In the genomic region with DNA sequence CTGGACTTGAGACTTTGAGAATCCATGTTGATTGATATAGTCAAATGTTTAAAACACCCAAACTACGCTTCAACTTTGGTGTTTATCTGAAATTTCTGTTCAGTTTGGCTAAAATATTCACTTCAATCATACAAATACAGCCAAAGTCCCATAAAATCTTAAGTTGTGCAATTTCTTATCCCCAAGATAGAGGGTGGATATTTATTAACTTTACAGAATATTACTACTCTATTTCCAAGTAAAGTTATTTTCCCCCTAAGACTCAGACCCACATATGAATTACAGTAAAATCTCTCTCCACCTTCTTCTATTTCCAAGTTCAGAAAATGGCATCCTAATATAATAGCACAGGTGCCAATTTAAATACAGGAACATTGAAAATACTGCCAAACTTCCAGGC, we compare ENCODE assay signal across 15 cellular contexts.
A peak's percentile ranks its signal among the peaks of the same experiment; 100 is the strongest.
DNase-seq lines count a peak whose midpoint lies in the region; ATAC-seq and TF ChIP-seq lines count a peak whose summit lies in the region.
"Had no signal": no experiment of that assay in that cellular context is flagged by ENCODE, and none has a peak within 500 bp of the region (broad histone marks: within the 10 kb centered on the region; RNA-seq: fewer than 3 reads in every experiment).

No MANE protein-coding gene starts in this region.

- no peak overlapping the region for H3K4me3 Mint-ChIP-seq in effector memory CD8-positive, alpha-beta T cell
- H3K4me3 Mint-ChIP-seq: CD4-positive, alpha-beta memory T cell had no signal

- H3K27ac ChIP-seq in left ventricle myocardium inferior (replicated peaks) = peak overlapping the region; percentile 25
- H3K27ac ChIP-seq in OCI-LY7 (ENCODE audit: low read depth, low read length, poor library complexity, severe bottlenecking) = no peak overlapping the region
- H3K27ac ChIP-seq: C4-2B had no signal

- no peaks in the 10 kb centered on the region for H3K27me3 ChIP-seq in left ventricle myocardium inferior (ENCODE audit: low read depth)

- H3K4me2 ChIP-seq in OCI-LY7 (ENCODE audit: low read length) = 0 out of 2 replicates have a peak overlapping the region, but pooled peaks have one; percentile 10

- DNase-seq in left ventricle myocardium inferior (no peak), left cardiac atrium (no peak), OCI-LY7 (ENCODE audit: low spot score) (no peak), sciatic nerve (ENCODE audit: low spot score) (no peak), GM13977 (ENCODE audit: low spot score) (no peak)
- no peak for DNase-seq in effector memory CD8-positive, alpha-beta T cell
- DNase-seq: 8988T; AML-193; CD4-positive, alpha-beta memory T cell; DMS79 had no signal

- H3K4me3 ChIP-seq in left ventricle myocardium inferior = no peak overlapping the region
- no peak overlapping the region for H3K4me3 ChIP-seq in OCI-LY7 (ENCODE audit: low read depth, low read length, poor library complexity, severe bottlenecking)
- H3K4me3 ChIP-seq: GM12878, HAP-1 had no signal

- CTCF ChIA-PET in OCI-LY7 (lab: Charles Lee; ENCODE audit: unreplicated experiment) = interaction anchor here (1.9 kb wide), 1 partner anchor 21 kb away, joined by 4 read pairs; no protein-coding TSS in a partner anchor

- peaks cover 0 to 2% of the 10 kb centered on the region in 2 donors for H3K9me3 Mint-ChIP-seq in effector memory CD8-positive, alpha-beta T cell

- POLR2A ChIA-PET in OCI-LY7 (lab: Charles Lee) = interaction anchor here (0.6 to 2.1 kb wide), 2 partner anchors 10 to 526 kb away, joined by 3 to 9 read pairs; no protein-coding TSS in a partner anchor

- no peaks in the 10 kb centered on the region for H3K36me3 ChIP-seq in left ventricle myocardium inferior
- peaks cover 13% of the 10 kb centered on the region; the same call in 1 of the 2 replicates for H3K36me3 ChIP-seq in OCI-LY7 (ENCODE audit: insufficient read depth, low read length)
- H3K36me3 ChIP-seq: HAP-1 had no signal

- in situ Hi-C loops in GM13977 (cut with MboI; ENCODE audit: low pct_unique_long_range_greater_than_20kb, low sequenced_read_pairs, unreplicated experiment) = no loop called here

- intact Hi-C loops in left ventricle myocardium inferior (cut with micrococcal nuclease) (no loop called here), left cardiac atrium (cut with DNase I) (no loop called here), OCI-LY7 (cut with micrococcal nuclease; ENCODE audit: unreplicated experiment) (no loop called here), sciatic nerve (cut with DNase I) (no loop called here)

- BruUV-seq in OCI-LY7 (replicated peaks; lab: Mats Ljungman, UMichigan) = no TSS peak

- H3K4me1 Mint-ChIP-seq in effector memory CD8-positive, alpha-beta T cell (ENCODE audit: low read depth in 2 of 2) = peaks cover 8% of the 10 kb centered on the region in 2 donors

- H2AFZ ChIP-seq in OCI-LY7 (ENCODE audit: low read length) = no peak overlapping the region

- H3K9me3 ChIP-seq in left ventricle myocardium inferior (replicated peaks) (no peaks in the 10 kb centered on the region), OCI-LY7 (ENCODE audit: low read length) (no peaks in the 10 kb centered on the region)
- H3K9me3 ChIP-seq: HAP-1 had no signal

- H3K9me2 ChIP-seq in OCI-LY7 (ENCODE audit: insufficient read depth, low read length) = no peaks in the 10 kb centered on the region

- no peaks in the 10 kb centered on the region for H3K36me3 Mint-ChIP-seq in effector memory CD8-positive, alpha-beta T cell (ENCODE audit: insufficient read depth)

- H3K79me2 ChIP-seq in OCI-LY7 (ENCODE audit: insufficient read depth, low read depth, low read length) = peaks cover 14% of the 10 kb centered on the region; the same call in 1 of the 2 replicates

- peaks cover 46% of the 10 kb centered on the region for H3K4me1 ChIP-seq in left ventricle myocardium inferior
- peaks cover 70% of the 10 kb centered on the region for H3K4me1 ChIP-seq in OCI-LY7 (ENCODE audit: insufficient read depth, low read length, poor library complexity, severe bottlenecking)
- H3K4me1 ChIP-seq: HAP-1 had no signal

- TF ChIP-seq CTCF in left ventricle myocardium inferior (IDR thresholded peaks at IDR 0.05; ENCODE audit: borderline replicate concordance) = no peak
- no peak for TF ChIP-seq CTCF in OCI-LY7 (conservative IDR thresholded peaks at IDR 0.05; ENCODE audit: low read length)
- no peak for TF ChIP-seq CTCF in GM13977 (IDR thresholded peaks at IDR 0.05; ENCODE audit: extremely low read depth, insufficient read depth, missing control alignments)

- peaks cover 25% of the 10 kb centered on the region in 2 donors for H3K27me3 Mint-ChIP-seq in effector memory CD8-positive, alpha-beta T cell

- no peaks in the 10 kb centered on the region for H4K20me1 ChIP-seq in OCI-LY7 (ENCODE audit: insufficient read depth, low read length)

- no peak for ATAC-seq in left cardiac atrium
- ATAC-seq in sciatic nerve = peak; percentile 54
- no peak for ATAC-seq in effector memory CD8-positive, alpha-beta T cell (replicated peaks)
- ATAC-seq in HG03469 (IDR thresholded peaks at IDR 0.05; ENCODE audit: unreplicated experiment) = no peak
- ATAC-seq: GM12878, HepG2 had no signal

- no peak overlapping the region for H3K27ac Mint-ChIP-seq in effector memory CD8-positive, alpha-beta T cell
- H3K27ac Mint-ChIP-seq: CD4-positive, alpha-beta memory T cell had no signal
